2 cellular contexts compared by ENCODE assay signal in the genomic region with DNA sequence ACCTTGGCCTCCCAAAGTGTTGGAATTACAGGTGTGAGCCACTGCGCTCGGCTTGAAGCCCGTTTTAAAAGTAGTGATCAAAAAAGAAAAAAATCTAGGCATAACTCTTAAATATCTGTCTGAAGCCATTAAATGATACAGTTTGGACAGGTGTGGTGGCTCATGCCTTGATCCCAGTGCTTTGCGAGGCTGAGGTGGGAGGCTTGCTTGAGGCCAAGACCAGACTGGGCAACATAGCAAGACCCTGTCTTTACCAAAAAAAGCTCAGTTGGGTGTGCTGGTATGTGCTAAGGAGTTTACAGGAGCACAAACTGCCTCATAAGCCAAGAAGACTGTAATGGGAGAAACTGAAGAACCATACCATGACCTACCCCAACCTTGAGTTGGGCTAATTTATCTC.
A peak's percentile ranks its signal among the peaks of the same experiment; 100 is the strongest.
TF ChIP-seq lines count a peak whose summit lies in the region.

No MANE protein-coding gene starts in this region.

TF ChIP-seq in HepG2, 621 proteins besides CTCF, POLR2A, EP300 and RAD21:
- TF ChIP-seq ZBTB21 (CRISPR knock-in tag; IDR thresholded peaks at IDR 0.05) = no peak
- TF ChIP-seq ZNF746 (CRISPR knock-in tag; IDR thresholded peaks at IDR 0.05) = no peak
- TF ChIP-seq, protein P1, sequence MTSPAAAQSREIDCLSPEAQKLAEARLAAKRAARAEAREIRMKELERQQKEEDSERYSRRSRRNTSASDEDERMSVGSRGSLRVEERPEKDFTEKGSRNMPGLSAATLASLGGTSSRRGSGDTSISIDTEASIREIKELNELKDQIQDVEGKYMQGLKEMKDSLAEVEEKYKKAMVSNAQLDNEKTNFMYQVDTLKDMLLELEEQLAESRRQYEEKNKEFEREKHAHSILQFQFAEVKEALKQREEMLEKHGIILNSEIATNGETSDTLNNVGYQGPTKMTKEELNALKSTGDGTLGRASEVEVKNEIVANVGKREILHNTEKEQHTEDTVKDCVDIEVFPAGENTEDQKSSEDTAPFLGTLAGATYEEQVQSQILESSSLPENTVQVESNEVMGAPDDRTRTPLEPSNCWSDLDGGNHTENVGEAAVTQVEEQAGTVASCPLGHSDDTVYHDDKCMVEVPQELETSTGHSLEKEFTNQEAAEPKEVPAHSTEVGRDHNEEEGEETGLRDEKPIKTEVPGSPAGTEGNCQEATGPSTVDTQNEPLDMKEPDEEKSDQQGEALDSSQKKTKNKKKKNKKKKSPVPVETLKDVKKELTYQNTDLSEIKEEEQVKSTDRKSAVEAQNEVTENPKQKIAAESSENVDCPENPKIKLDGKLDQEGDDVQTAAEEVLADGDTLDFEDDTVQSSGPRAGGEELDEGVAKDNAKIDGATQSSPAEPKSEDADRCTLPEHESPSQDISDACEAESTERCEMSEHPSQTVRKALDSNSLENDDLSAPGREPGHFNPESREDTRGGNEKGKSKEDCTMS (CRISPR knock-in tag; conservative IDR thresholded peaks at IDR 0.05) = no peak
- TF ChIP-seq, protein P2, sequence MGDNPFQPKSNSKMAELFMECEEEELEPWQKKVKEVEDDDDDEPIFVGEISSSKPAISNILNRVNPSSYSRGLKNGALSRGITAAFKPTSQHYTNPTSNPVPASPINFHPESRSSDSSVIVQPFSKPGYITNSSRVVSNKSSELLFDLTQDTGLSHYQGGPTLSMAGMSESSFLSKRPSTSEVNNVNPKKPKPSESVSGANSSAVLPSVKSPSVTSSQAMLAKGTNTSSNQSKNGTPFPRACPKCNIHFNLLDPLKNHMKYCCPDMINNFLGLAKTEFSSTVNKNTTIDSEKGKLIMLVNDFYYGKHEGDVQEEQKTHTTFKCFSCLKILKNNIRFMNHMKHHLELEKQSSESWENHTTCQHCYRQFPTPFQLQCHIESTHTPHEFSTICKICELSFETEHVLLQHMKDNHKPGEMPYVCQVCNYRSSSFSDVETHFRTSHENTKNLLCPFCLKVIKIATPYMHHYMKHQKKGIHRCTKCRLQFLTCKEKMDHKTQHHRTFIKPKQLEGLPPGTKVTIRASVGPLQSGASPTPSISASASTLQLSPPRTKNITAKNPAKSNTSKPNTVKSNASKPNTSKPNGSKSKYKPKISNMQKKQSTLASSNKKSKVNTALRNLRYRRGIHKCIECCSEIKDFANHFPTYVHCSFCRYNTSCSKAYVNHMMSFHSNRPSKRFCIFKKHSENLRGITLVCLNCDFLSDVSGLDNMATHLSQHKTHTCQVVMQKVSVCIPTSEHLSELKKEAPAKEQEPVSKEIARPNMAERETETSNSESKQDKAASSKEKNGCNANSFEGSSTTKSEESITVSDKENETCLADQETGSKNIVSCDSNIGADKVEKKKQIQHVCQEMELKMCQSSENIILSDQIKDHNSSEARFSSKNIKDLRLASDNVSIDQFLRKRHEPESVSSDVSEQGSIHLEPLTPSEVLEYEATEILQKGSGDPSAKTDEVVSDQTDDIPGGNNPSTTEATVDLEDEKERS (CRISPR knock-in tag; IDR thresholded peaks at IDR 0.05) = no peak
- 0 out of 2 replicates have a peak, but pooled peaks have one; percentile 9 for TF ChIP-seq ZNF121 (CRISPR knock-in tag; IDR thresholded peaks at IDR 0.05)
- TF ChIP-seq, protein P3, sequence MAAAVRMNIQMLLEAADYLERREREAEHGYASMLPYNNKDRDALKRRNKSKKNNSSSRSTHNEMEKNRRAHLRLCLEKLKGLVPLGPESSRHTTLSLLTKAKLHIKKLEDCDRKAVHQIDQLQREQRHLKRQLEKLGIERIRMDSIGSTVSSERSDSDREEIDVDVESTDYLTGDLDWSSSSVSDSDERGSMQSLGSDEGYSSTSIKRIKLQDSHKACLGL (CRISPR knock-in tag; IDR thresholded peaks at IDR 0.05) = no peak
- no peak for TF ChIP-seq ETV5 (CRISPR knock-in tag; IDR thresholded peaks at IDR 0.05; ENCODE audit: borderline replicate concordance)
- no peak for TF ChIP-seq ZNF878 (CRISPR knock-in tag; IDR thresholded peaks at IDR 0.05)
- TF ChIP-seq CBX1 (IDR thresholded peaks at IDR 0.05; ENCODE audit: low read depth) = no peak

TF ChIP-seq in WTC11, 78 proteins besides CTCF, POLR2A, EP300 and RAD21:
- no peak for TF ChIP-seq ZNF263 (CRISPR knock-in tag; IDR thresholded peaks at IDR 0.05; ENCODE audit: low read depth)
- peak; percentile 92 for TF ChIP-seq ZNF121 (CRISPR knock-in tag; IDR thresholded peaks at IDR 0.05)
- no peak for TF ChIP-seq ZNF138 (CRISPR knock-in tag; conservative IDR thresholded peaks at IDR 0.05)
- no peak for TF ChIP-seq GRHL2 (CRISPR knock-in tag; IDR thresholded peaks at IDR 0.05; ENCODE audit: insufficient replicate concordance, severe bottlenecking)
- TF ChIP-seq RELA (CRISPR knock-in tag; IDR thresholded peaks at IDR 0.05; ENCODE audit: borderline replicate concordance) = no peak
- no peak for TF ChIP-seq ZNF423 (CRISPR knock-in tag; IDR thresholded peaks at IDR 0.05)
- TF ChIP-seq CBFB (CRISPR knock-in tag; IDR thresholded peaks at IDR 0.05; ENCODE audit: low read depth) = no peak
- TF ChIP-seq, protein P4, sequence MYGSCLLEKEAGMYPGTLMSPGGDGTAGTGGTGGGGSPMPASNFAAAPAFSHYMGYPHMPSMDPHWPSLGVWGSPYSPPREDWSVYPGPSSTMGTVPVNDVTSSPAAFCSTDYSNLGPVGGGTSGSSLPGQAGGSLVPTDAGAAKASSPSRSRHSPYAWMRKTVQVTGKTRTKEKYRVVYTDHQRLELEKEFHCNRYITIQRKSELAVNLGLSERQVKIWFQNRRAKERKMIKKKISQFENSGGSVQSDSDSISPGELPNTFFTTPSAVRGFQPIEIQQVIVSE (CRISPR knock-in tag; IDR thresholded peaks at IDR 0.05; ENCODE audit: borderline replicate concordance) = no peak
